Comparison of ENCODE assay signal across 8 cellular contexts in genomic region chr2:224369028-224369632, GRCh38. TPM values are rescaled to one million over a fixed set of nuclear protein-coding genes. Genes with fewer than 3 reads are reported as not detected.
DNase-seq lines count a peak whose midpoint lies in the region; ATAC-seq, FAIRE-seq and TF ChIP-seq lines count a peak whose summit lies in the region.

No MANE protein-coding gene starts in this region.

- no peak overlapping the region for H3K4me3 ChIP-seq in psoas muscle

- POLR2A ChIA-PET in RWPE1 (lab: Yijun Ruan, JAX; ENCODE audit: low non-redundant PET) = no interaction called here

- H3K27ac ChIP-seq in RWPE1 = no peak overlapping the region
- H3K27ac ChIP-seq in psoas muscle = no peak overlapping the region

- CTCF ChIA-PET in RWPE1 (lab: Yijun Ruan, JAX) = interaction anchor here (0.6 to 1.5 kb wide), 19 partner anchors 11 to 1023 kb away, joined by 3 to 7 read pairs (median 3); no protein-coding TSS in a partner anchor

- no peaks in the 10 kb centered on the region for H3K4me1 ChIP-seq in psoas muscle

- H3K36me3 ChIP-seq in psoas muscle (ENCODE audit: insufficient read depth in 1 of 2, low read depth in 1 of 2) = no peaks in the 10 kb centered on the region

- H3K9me3 ChIP-seq in psoas muscle = no peaks in the 10 kb centered on the region

- no peak for ATAC-seq in psoas muscle

- TF ChIP-seq CTCF in RWPE1 (conservative IDR thresholded peaks at IDR 0.05; ENCODE audit: low read depth) (peak; percentile 66), psoas muscle (IDR thresholded peaks at IDR 0.05) (peak; percentile 59)

- FAIRE-seq in HTR-8/SVneo (lab: Jason Lieb, UNC) = peak; percentile 16

- WGBS in psoas muscle, 3 donors = 58 to 65% (median 64%) methylated on average over 7 of the region's 7 CpGs

- DNase-seq in SHP77 (lab: John Stamatoyannopoulos, UW) (peak; percentile 13 to 45), SHP77 treated with DMSO at 0.1 percent for 48 hours (lab: John Stamatoyannopoulos, UW) (no peak), HTR-8/SVneo (ENCODE audit: insufficient read length, low spot score) (peak; percentile 33), RWPE1 (ENCODE audit: low spot score) (peak; percentile 30), fibroblast of gingiva (ENCODE audit: low read depth) (peak; percentile 17), psoas muscle (no peak), NCI-H2227 treated with DMSO at 0.1 percent for 48 hours (lab: John Stamatoyannopoulos, UW) (no peak), activated gamma-delta T cell treated with Interleukin-2 at 50 U/mL for 16 hours (no peak)

- intact Hi-C loops in psoas muscle (cut with DNase I) = loop anchor here in 1 of 2 donors (5.0 to 10.0 kb wide), 2 partner anchors 397 to 636 kb away; no protein-coding TSS in a partner anchor

- H3K27me3 ChIP-seq in psoas muscle (ENCODE audit: insufficient read depth in 3 of 3, low read length in 2 of 3) = no peaks in the 10 kb centered on the region

RNA-seq across cellular contexts. Expression of gene FAM124B, which starts 32.8 kb away (rescaled TPM):
- total RNA-seq in psoas muscle = 1 to 10 TPM; 1.5 to 2.5 (median 2.1) TPM
- 1 to 10 TPM; 1.1 to 1.6 (median 1.3) TPM for polyA plus RNA-seq in psoas muscle

Comparison
In these comparisons a context has a peak if more than half of its experiments do, and no peak if none do; other contexts are left out.
1. DNase-seq: peak in SHP77 (2 of 2), HTR-8/SVneo (single experiment), RWPE1 (single experiment) and fibroblast of gingiva (single experiment); none in SHP77 treated with DMSO at 0.1 percent for 48 hours (single experiment), psoas muscle (0 of 2), NCI-H2227 treated with DMSO at 0.1 percent for 48 hours (single experiment) and activated gamma-delta T cell treated with Interleukin-2 at 50 U/mL for 16 hours (single experiment).